In the genomic region with DNA sequence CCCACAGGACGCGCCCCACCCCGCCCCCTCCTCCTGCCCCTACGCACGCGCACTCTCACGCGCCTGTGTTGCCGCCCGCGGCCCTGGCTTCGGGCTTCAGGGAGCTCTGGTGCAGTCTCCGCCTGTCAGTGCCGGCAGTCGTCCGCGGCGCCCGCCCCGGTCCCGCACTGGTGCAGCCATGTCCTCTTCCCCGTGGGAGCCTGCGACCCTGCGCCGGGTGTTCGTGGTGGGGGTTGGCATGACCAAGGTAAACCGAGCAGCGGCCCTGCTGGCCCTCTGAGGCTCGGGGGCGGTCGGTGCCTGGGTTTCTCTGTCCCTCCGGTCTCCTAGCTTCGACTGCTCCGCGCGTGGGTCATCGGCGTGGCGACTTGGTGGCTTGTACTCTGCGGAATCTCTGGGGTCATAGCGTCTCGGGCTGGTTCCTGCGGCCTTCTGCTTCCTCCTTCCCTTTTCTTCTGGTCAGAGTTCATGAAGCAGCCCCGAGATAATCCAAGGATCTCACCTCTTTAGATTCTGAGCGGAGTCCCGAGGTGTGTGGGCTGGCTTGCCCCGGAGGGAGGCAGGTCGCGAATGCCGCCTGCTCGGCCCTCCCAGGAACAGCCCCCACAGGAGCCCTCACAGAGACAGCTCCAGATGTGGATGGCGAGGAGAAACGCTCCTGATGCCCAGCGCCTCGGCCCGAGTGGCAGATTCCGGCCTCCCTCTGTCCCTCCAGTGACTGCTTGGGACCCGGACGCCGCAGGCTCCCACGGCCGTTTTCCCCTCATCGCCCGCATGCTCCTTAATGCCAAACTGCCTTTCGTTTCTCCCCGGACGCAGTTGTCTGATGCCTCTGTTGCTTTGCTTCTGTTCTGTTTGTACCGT, we compare ENCODE assay signal across 1 cellular context.
TF ChIP-seq lines count a peak whose summit lies in the region.

A gene with protein sequence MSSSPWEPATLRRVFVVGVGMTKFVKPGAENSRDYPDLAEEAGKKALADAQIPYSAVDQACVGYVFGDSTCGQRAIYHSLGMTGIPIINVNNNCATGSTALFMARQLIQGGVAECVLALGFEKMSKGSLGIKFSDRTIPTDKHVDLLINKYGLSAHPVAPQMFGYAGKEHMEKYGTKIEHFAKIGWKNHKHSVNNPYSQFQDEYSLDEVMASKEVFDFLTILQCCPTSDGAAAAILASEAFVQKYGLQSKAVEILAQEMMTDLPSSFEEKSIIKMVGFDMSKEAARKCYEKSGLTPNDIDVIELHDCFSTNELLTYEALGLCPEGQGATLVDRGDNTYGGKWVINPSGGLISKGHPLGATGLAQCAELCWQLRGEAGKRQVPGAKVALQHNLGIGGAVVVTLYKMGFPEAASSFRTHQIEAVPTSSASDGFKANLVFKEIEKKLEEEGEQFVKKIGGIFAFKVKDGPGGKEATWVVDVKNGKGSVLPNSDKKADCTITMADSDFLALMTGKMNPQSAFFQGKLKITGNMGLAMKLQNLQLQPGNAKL (plus strand): TSS at position 58 of the 864 bp plus-strand sequence. CDS start 121 bp downstream, at position 179.

TF ChIP-seq in A549, 52 proteins besides CTCF, POLR2A, EP300 and RAD21 (continued from another document):
- peak; percentile 60 for TF ChIP-seq PHF8 (IDR thresholded peaks at IDR 0.05; ENCODE audit: borderline replicate concordance, low read depth)
- TF ChIP-seq JUN (IDR thresholded peaks at IDR 0.05), result no peak
- no peak for TF ChIP-seq NFE2L2 (conservative IDR thresholded peaks at IDR 0.05; ENCODE audit: low read length)
- TF ChIP-seq, protein P1, sequence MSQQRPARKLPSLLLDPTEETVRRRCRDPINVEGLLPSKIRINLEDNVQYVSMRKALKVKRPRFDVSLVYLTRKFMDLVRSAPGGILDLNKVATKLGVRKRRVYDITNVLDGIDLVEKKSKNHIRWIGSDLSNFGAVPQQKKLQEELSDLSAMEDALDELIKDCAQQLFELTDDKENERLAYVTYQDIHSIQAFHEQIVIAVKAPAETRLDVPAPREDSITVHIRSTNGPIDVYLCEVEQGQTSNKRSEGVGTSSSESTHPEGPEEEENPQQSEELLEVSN (IDR thresholded peaks at IDR 0.05; ENCODE audit: borderline replicate concordance, low read depth), result peak; percentile 57
- no peak for TF ChIP-seq ZC3H11A (IDR thresholded peaks at IDR 0.05)
- no peak for TF ChIP-seq HEYL (CRISPR knock-in tag; IDR thresholded peaks at IDR 0.05)
- TF ChIP-seq MYC (IDR thresholded peaks at IDR 0.05; ENCODE audit: borderline replicate concordance, low read length), result no peak
- TF ChIP-seq KDM1A (IDR thresholded peaks at IDR 0.05; ENCODE audit: low read depth), result no peak
